In genomic region chr19:3163230-3163886, GRCh38 we compare ENCODE assay signal across 8 cellular contexts.
DNase-seq lines count a peak whose midpoint lies in the region; ATAC-seq and TF ChIP-seq lines count a peak whose summit lies in the region.

No MANE protein-coding gene starts in this region.

- peak; percentile 24 for DNase-seq in NK-92 treated with Interleukin-12 subunit alpha and Interleukin-12 subunit beta, amount 100 ng/mL, for 24 hours (lab: John Stamatoyannopoulos, UW)
- DNase-seq in NK-92 (lab: John Stamatoyannopoulos, UW; ENCODE audit: unreplicated experiment) (no peak), NCI-H146 (lab: John Stamatoyannopoulos, UW) (peak; percentile 57), T-helper 9 cell (peak; percentile 61), astrocyte of the spinal cord (ENCODE audit: low read depth, low spot score) (peak; percentile 47)
- DNase-seq in stimulated activated CD4-positive, alpha-beta T cell treated with anti-CD3 and anti-CD28 coated beads, Interleukin-15, amount 100 ng/mL, for 1 hour (ENCODE audit: low read depth in 1 of 2, low spot score in 1 of 2): peak; percentile 46 to 52

- ATAC-seq in HG02970 (IDR thresholded peaks at IDR 0.05; ENCODE audit: low FRiP score, unreplicated experiment): no peak

- H3K4me1 ChIP-seq in iPS-18a (ENCODE audit: control insufficient read depth, low read depth, low read length): no peaks in the 10 kb centered on the region

- no peak overlapping the region for H3K9ac ChIP-seq in iPS-18a (ENCODE audit: low read length)

- H3K27ac ChIP-seq in iPS-18a (ENCODE audit: low read length): no peak overlapping the region

- peak; percentile 95 for TF ChIP-seq CTCF in astrocyte of the spinal cord (IDR thresholded peaks at IDR 0.05; ENCODE audit: low read depth, low read length)

- H3K27me3 ChIP-seq in iPS-18a (ENCODE audit: control insufficient read depth, insufficient read depth, low read length): peaks cover 7% of the 10 kb centered on the region

- no peaks in the 10 kb centered on the region for H3K36me3 ChIP-seq in iPS-18a (ENCODE audit: control insufficient read depth, low read depth, low read length)

- H3K4me3 ChIP-seq in astrocyte of the spinal cord (ENCODE audit: low read depth, low read length): no peak overlapping the region
- peak overlapping the region; percentile 26 for H3K4me3 ChIP-seq in iPS-18a (ENCODE audit: low read length)

- no peaks in the 10 kb centered on the region for H3K9me3 ChIP-seq in iPS-18a (ENCODE audit: control insufficient read depth, low read depth, low read length)

- in situ Hi-C loops in astrocyte of the spinal cord (cut with HindIII; ENCODE audit: low sequenced_read_pairs): no loop called here
